In genomic region chr7:24574365-24574764, GRCh38 we compare ENCODE assay signal across 8 cellular contexts. TPM values are rescaled to one million over a fixed set of nuclear protein-coding genes. Genes with fewer than 3 reads are reported as not detected.
DNase-seq lines count a peak whose midpoint lies in the region; ATAC-seq and TF ChIP-seq lines count a peak whose summit lies in the region.

No MANE protein-coding gene starts in this region.

- H3K9me3 Mint-ChIP-seq in activated naive CD4-positive, alpha-beta T cell treated with anti-CD3 and anti-CD28 coated beads, Interleukin-2, amount 50 U/mL, for 24 hours = no peaks in the 10 kb centered on the region
- no peaks in the 10 kb centered on the region for H3K9me3 Mint-ChIP-seq in activated naive CD8-positive, alpha-beta T cell treated with anti-CD3 and anti-CD28 coated beads, Interleukin-2, amount 10 ng/mL, durations not matched to agents 7 days and 5 days

- H3K27ac ChIP-seq in tibial artery = peak overlapping the region; percentile 87 to 89

- H3K36me3 Mint-ChIP-seq in activated naive CD4-positive, alpha-beta T cell treated with anti-CD3 and anti-CD28 coated beads, Interleukin-2, amount 50 U/mL, for 24 hours = peaks cover 1% of the 10 kb centered on the region
- no peaks in the 10 kb centered on the region for H3K36me3 Mint-ChIP-seq in activated naive CD8-positive, alpha-beta T cell treated with anti-CD3 and anti-CD28 coated beads, Interleukin-2, amount 10 ng/mL, durations not matched to agents 7 days and 5 days

- no peak for ATAC-seq in activated naive CD8-positive, alpha-beta T cell treated with anti-CD3 and anti-CD28 coated beads, Interleukin-2, amount 10 ng/mL, durations not matched to agents 7 days and 5 days (ENCODE audit: low read depth)
- ATAC-seq in HG03139 (IDR thresholded peaks at IDR 0.05; ENCODE audit: unreplicated experiment) = no peak

- H3K4me1 ChIP-seq in tibial artery = peaks cover 0 to 13% (median 7%) of the 10 kb centered on the region in 4 donors

- H3K27me3 Mint-ChIP-seq in activated naive CD4-positive, alpha-beta T cell treated with anti-CD3 and anti-CD28 coated beads, Interleukin-2, amount 50 U/mL, for 24 hours = no peaks in the 10 kb centered on the region
- peaks cover 30% of the 10 kb centered on the region for H3K27me3 Mint-ChIP-seq in activated naive CD8-positive, alpha-beta T cell treated with anti-CD3 and anti-CD28 coated beads, Interleukin-2, amount 10 ng/mL, durations not matched to agents 7 days and 5 days

- H3K4me3 Mint-ChIP-seq in activated naive CD4-positive, alpha-beta T cell treated with anti-CD3 and anti-CD28 coated beads, Interleukin-2, amount 50 U/mL, for 24 hours = peak overlapping the region; percentile 95
- peak overlapping the region; percentile 90 for H3K4me3 Mint-ChIP-seq in activated naive CD8-positive, alpha-beta T cell treated with anti-CD3 and anti-CD28 coated beads, Interleukin-2, amount 10 ng/mL, durations not matched to agents 7 days and 5 days

- peak overlapping the region; percentile 94 for H3K27ac Mint-ChIP-seq in activated naive CD4-positive, alpha-beta T cell treated with anti-CD3 and anti-CD28 coated beads, Interleukin-2, amount 50 U/mL, for 24 hours
- peak overlapping the region; percentile 85 for H3K27ac Mint-ChIP-seq in activated naive CD8-positive, alpha-beta T cell treated with anti-CD3 and anti-CD28 coated beads, Interleukin-2, amount 10 ng/mL, durations not matched to agents 7 days and 5 days

- POLR2A ChIA-PET in activated naive CD8-positive, alpha-beta T cell treated with anti-CD3 and anti-CD28 coated beads, Interleukin-2, amount 10 ng/mL, durations not matched to agents 7 days and 5 days (lab: Charles Lee) = interaction anchor here (1.5 kb wide), 1 partner anchor 14 kb away, joined by 4 read pairs; no protein-coding TSS in a partner anchor

- H3K9me3 ChIP-seq in tibial artery = no peaks in the 10 kb centered on the region

- H3K27me3 ChIP-seq in tibial artery = no peaks in the 10 kb centered on the region

- no peaks in the 10 kb centered on the region for H3K36me3 ChIP-seq in tibial artery

- H3K4me3 ChIP-seq in tibial artery = peak overlapping the region; percentile 86 to 93

- DNase-seq in activated naive CD4-positive, alpha-beta T cell treated with Interleukin-2 at 50 U/mL for 16 hours = no peak
- no peak for DNase-seq in activated naive CD8-positive, alpha-beta T cell treated with anti-CD3 and anti-CD28 coated beads, Interleukin-2, amount 10 ng/mL, durations not matched to agents 7 days and 5 days
- peak; percentile 61 for DNase-seq in kidney glomerular epithelial cell (lab: John Stamatoyannopoulos, UW)
- no peak for DNase-seq in tibial artery
- DNase-seq in cerebellar cortex (ENCODE audit: low spot score) = no peak
- DNase-seq in NCI-H1417 (lab: John Stamatoyannopoulos, UW) = no peak

- TF ChIP-seq CTCF in tibial artery (IDR thresholded peaks at IDR 0.05) = no peak

- H3K4me1 Mint-ChIP-seq in activated naive CD4-positive, alpha-beta T cell treated with anti-CD3 and anti-CD28 coated beads, Interleukin-2, amount 50 U/mL, for 24 hours = peaks cover 60% of the 10 kb centered on the region
- peaks cover 36% of the 10 kb centered on the region for H3K4me1 Mint-ChIP-seq in activated naive CD8-positive, alpha-beta T cell treated with anti-CD3 and anti-CD28 coated beads, Interleukin-2, amount 10 ng/mL, durations not matched to agents 7 days and 5 days

- intact Hi-C loops in tibial artery (cut with DNase I; ENCODE audit: low total_unique reads) = loop anchor here (5.0 kb wide), 1 partner anchor 97 kb away; no protein-coding TSS in a partner anchor

RNA-seq across cellular contexts. Expression of gene PALS2, which starts 1.1 kb away (rescaled TPM):
- total RNA-seq in activated naive CD8-positive, alpha-beta T cell treated with anti-CD3 and anti-CD28 coated beads, Interleukin-2, amount 10 ng/mL, durations not matched to agents 7 days and 5 days = 10 to 100 TPM; 20.4 to 21.6 TPM
